In genomic region chr16:31032736-31033708, GRCh38 we compare ENCODE assay signal across 8 cellular contexts. TPM values are rescaled to one million over a fixed set of nuclear protein-coding genes. Genes with fewer than 3 reads are reported as not detected.
DNase-seq lines count a peak whose midpoint lies in the region; ATAC-seq and TF ChIP-seq lines count a peak whose summit lies in the region.

A gene with protein sequence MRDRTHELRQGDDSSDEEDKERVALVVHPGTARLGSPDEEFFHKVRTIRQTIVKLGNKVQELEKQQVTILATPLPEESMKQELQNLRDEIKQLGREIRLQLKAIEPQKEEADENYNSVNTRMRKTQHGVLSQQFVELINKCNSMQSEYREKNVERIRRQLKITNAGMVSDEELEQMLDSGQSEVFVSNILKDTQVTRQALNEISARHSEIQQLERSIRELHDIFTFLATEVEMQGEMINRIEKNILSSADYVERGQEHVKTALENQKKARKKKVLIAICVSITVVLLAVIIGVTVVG (plus strand): TSS chr16:31033558. CDS start chr16:31033806, 248 bp downstream.

- H3K27me3 ChIP-seq in PC-3 (ENCODE audit: low read length) (no peaks in the 10 kb centered on the region), mucosa of rectum (ENCODE audit: control insufficient read depth in 2 of 2, insufficient read depth in 2 of 2, low read length in 2 of 2) (no peaks in the 10 kb centered on the region)

- H3K4me3 ChIP-seq in PC-3 (ENCODE audit: low read length) (peak within 1 kb of the TSS; percentile 98), epithelial cell of proximal tubule (ENCODE audit: low read depth, low read length) (peak within 1 kb of the TSS; percentile 98), mucosa of rectum (ENCODE audit: low read length in 2 of 2) (peak within 1 kb of the TSS; percentile 98 to 99)

- H2AFZ ChIP-seq in PC-3 (ENCODE audit: low read length), result peak within 1 kb of the TSS; percentile 98

- TF ChIP-seq CTCF in PC-3 (conservative IDR thresholded peaks at IDR 0.05; ENCODE audit: low read depth, low read length) (no peak), epithelial cell of proximal tubule (conservative IDR thresholded peaks at IDR 0.05; ENCODE audit: low read depth, low read length) (no peak)

- H3K9ac ChIP-seq in PC-3 (ENCODE audit: low read length) (peak within 1 kb of the TSS; percentile 85), mucosa of rectum (ENCODE audit: low read depth in 1 of 2, low read length in 2 of 2) (peak within 1 kb of the TSS; percentile 89 to 93)

- intact Hi-C loops in PC-3 (cut with micrococcal nuclease), result loop anchor here (2.0 to 5.0 kb wide), 2 partner anchors 36 to 40 kb away; no protein-coding TSS in a partner anchor

- TF ChIP-seq EP300 in Ishikawa (IDR thresholded peaks at IDR 0.05; ENCODE audit: borderline replicate concordance), result no peak

- H3F3A ChIP-seq in PC-3 (ENCODE audit: low read length, unreplicated experiment), result no peaks in the 10 kb centered on the region

- CTCF ChIA-PET in PC-3 (lab: Charles Lee), result no interaction called here

- DNase-seq in DMS 273 treated with DMSO at 0.1 percent for 48 hours (lab: John Stamatoyannopoulos, UW) (peak; percentile 86), PC-3 (peak; percentile 92), epithelial cell of proximal tubule (ENCODE audit: low read depth) (no peak)
- DNase-seq in activated T-cell treated with anti-CD3 and anti-CD28 coated beads, Interleukin-2, amount 50 U/mL, for 1 hour, result peak; percentile 94
- DNase-seq in stimulated activated CD8-positive, alpha-beta memory T cell treated with anti-CD3 and anti-CD28 coated beads, Interleukin-4, amount 100 ng/mL, for 48 hours, result peak; percentile 99

- H3K9me3 ChIP-seq in PC-3 (ENCODE audit: low read length) (no peaks in the 10 kb centered on the region), mucosa of rectum (ENCODE audit: control insufficient read depth in 2 of 2, low read length in 2 of 2) (no peaks in the 10 kb centered on the region)

- H3K9me2 ChIP-seq in PC-3 (replicated peaks; ENCODE audit: low read length), result no peaks in the 10 kb centered on the region

- H3K36me3 ChIP-seq in PC-3 (ENCODE audit: low read depth, low read length) (no peaks in the 10 kb centered on the region), mucosa of rectum (ENCODE audit: control insufficient read depth in 2 of 2, insufficient read depth in 2 of 2, low read length in 2 of 2) (peaks cover 10 to 24% of the 10 kb centered on the region in 2 donors)

- ATAC-seq in GM21576 (IDR thresholded peaks at IDR 0.05; ENCODE audit: unreplicated experiment) (peak; percentile 81), PC-3 (peak; percentile 80)

- peaks cover 16% of the 10 kb centered on the region for H3K79me2 ChIP-seq in PC-3 (ENCODE audit: low read length)

- H3K4me1 ChIP-seq in PC-3 (ENCODE audit: insufficient read depth, low read length) (peaks cover 11% of the 10 kb centered on the region; the same call in 1 of the 2 replicates), mucosa of rectum (ENCODE audit: control insufficient read depth in 2 of 2, insufficient read depth in 2 of 2, low read length in 2 of 2) (peaks cover 12 to 18% of the 10 kb centered on the region in 2 donors)

- peak within 1 kb of the TSS; percentile 92 for H3K4me2 ChIP-seq in PC-3 (ENCODE audit: low read length)

- H3K27ac ChIP-seq in PC-3 (ENCODE audit: low read length), result peak within 1 kb of the TSS; percentile 42
- peak within 1 kb of the TSS; percentile 93 to 95 for H3K27ac ChIP-seq in mucosa of rectum (ENCODE audit: low read depth in 2 of 2, low read length in 2 of 2)

- BruUV-seq in PC-3 (replicated peaks; lab: Mats Ljungman, UMichigan), result TSS peak; percentile 81

- no peaks in the 10 kb centered on the region; the same call in 1 of the 2 replicates for H4K20me1 ChIP-seq in PC-3 (ENCODE audit: low read length)

- POLR2A ChIA-PET in PC-3 (lab: Charles Lee; ENCODE audit: unreplicated experiment), result no interaction called here

- TF ChIP-seq RAD21 in Ishikawa (IDR thresholded peaks at IDR 0.05; ENCODE audit: low read depth), result no peak

TF ChIP-seq in Ishikawa, 13 proteins besides CTCF, POLR2A, EP300 and RAD21:
- TF ChIP-seq, protein P1, sequence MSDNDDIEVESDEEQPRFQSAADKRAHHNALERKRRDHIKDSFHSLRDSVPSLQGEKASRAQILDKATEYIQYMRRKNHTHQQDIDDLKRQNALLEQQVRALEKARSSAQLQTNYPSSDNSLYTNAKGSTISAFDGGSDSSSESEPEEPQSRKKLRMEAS (IDR thresholded peaks at IDR 0.05), result peak; percentile 96
- TF ChIP-seq CREB1 (IDR thresholded peaks at IDR 0.05; ENCODE audit: low read depth) (peak; percentile 98), EGR1 (IDR thresholded peaks at IDR 0.05) (peak; percentile 89), CEBPB (IDR thresholded peaks at IDR 0.05) (no peak), TEAD4 (IDR thresholded peaks at IDR 0.05) (no peak), ZBTB7A (IDR thresholded peaks at IDR 0.05; ENCODE audit: low read depth) (peak; percentile 80), TCF12 (IDR thresholded peaks at IDR 0.05; ENCODE audit: low read depth) (peak; percentile 20; the same call in 1 of the 2 replicates), NFIC (IDR thresholded peaks at IDR 0.05) (no peak)
- TF ChIP-seq, protein P2, sequence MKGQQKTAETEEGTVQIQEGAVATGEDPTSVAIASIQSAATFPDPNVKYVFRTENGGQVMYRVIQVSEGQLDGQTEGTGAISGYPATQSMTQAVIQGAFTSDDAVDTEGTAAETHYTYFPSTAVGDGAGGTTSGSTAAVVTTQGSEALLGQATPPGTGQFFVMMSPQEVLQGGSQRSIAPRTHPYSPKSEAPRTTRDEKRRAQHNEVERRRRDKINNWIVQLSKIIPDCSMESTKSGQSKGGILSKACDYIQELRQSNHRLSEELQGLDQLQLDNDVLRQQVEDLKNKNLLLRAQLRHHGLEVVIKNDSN (IDR thresholded peaks at IDR 0.05), result peak; percentile 99
TF ChIP-seq in Ishikawa: peak in this region for 6.

RNA-seq across cellular contexts. Expression of the gene that starts here (rescaled TPM):
- 27.4 and 36.1 TPM in 2 replicates for total RNA-seq in PC-3 (2014; rRNA removed)
- 19.5 and 26.1 TPM in 2 replicates for total RNA-seq in epithelial cell of proximal tubule
